Comparison of ENCODE assay signal across 1 cellular context in the genomic region with DNA sequence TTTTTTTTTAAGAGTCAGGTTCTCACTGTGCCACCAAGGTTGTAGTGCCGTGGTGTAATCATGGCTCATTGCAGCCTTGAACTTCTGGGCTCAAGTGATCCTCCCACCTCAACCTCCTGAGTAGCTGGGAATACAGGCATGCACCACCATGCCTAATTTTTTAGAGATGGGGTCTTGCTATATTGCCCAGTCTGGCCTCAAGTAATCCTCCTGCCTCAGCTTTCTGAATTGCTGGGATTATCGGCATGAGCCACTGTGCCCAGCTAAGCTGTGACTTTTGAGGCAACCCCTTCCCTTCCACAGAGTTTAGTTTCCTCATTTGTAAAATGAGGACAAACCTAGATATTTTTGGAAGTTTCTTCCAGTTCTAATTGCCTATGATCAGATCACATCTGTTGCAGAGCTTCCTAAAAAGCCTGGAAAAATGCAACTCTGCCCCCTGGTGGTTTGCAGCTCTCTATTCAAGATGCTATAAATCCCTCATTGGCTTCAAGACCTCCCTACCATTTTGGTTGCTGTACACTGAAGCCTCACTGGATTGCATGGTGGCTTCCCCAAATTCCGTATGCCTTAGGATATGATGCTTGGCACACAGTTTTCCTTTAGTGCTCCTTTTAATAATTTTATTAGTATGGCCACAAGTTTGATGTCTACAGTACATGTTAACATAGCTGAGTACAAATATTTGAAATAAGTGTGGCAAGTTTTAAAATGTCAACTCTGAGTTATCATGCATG.
TF ChIP-seq lines count a peak whose summit lies in the region.

No MANE protein-coding gene starts in this region.

TF ChIP-seq in GM12878, 131 proteins besides CTCF, POLR2A, EP300 and RAD21:
- TF ChIP-seq SUPT20H (IDR thresholded peaks at IDR 0.05; ENCODE audit: borderline replicate concordance, control insufficient read depth, low read depth, low read length): no peak
- TF ChIP-seq POLR2AphosphoS2 (IDR thresholded peaks at IDR 0.05; ENCODE audit: low read depth, low read length): no peak
- no peak for TF ChIP-seq ETV6 (conservative IDR thresholded peaks at IDR 0.05 in 1 of 2, IDR thresholded peaks at IDR 0.05 in 1 of 2; ENCODE audit: borderline replicate concordance in 1 of 2, low read depth in 1 of 2)
- TF ChIP-seq SMC3 (IDR thresholded peaks at IDR 0.05; ENCODE audit: borderline replicate concordance, low read length): peak; percentile 73; the same call in 1 of the 2 replicates
- 0 out of 2 replicates have a peak, but pooled peaks have one; percentile 24 for TF ChIP-seq YY1 (IDR thresholded peaks at IDR 0.05; ENCODE audit: low read depth, low read length)
- no peak for TF ChIP-seq SREBF2 (IDR thresholded peaks at IDR 0.05; ENCODE audit: low read length)
- no peak for TF ChIP-seq BRCA1 (IDR thresholded peaks at IDR 0.05; ENCODE audit: low read depth, low read length)
- TF ChIP-seq RELA (IDR thresholded peaks at IDR 0.05; ENCODE audit: borderline replicate concordance, partially characterized antibody): no peak
- no peak for TF ChIP-seq PAX5 (IDR thresholded peaks at IDR 0.05; ENCODE audit: borderline replicate concordance, low read depth, low read length)
- TF ChIP-seq, protein P1, sequence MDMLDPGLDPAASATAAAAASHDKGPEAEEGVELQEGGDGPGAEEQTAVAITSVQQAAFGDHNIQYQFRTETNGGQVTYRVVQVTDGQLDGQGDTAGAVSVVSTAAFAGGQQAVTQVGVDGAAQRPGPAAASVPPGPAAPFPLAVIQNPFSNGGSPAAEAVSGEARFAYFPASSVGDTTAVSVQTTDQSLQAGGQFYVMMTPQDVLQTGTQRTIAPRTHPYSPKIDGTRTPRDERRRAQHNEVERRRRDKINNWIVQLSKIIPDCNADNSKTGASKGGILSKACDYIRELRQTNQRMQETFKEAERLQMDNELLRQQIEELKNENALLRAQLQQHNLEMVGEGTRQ (IDR thresholded peaks at IDR 0.05; ENCODE audit: borderline replicate concordance, low read depth, low read length): no peak
- TF ChIP-seq MEF2B (IDR thresholded peaks at IDR 0.05; ENCODE audit: partially characterized antibody, poor library complexity, severe bottlenecking): no peak
TF ChIP-seq in GM12878: peak in this region for 2.
